In the genomic region with DNA sequence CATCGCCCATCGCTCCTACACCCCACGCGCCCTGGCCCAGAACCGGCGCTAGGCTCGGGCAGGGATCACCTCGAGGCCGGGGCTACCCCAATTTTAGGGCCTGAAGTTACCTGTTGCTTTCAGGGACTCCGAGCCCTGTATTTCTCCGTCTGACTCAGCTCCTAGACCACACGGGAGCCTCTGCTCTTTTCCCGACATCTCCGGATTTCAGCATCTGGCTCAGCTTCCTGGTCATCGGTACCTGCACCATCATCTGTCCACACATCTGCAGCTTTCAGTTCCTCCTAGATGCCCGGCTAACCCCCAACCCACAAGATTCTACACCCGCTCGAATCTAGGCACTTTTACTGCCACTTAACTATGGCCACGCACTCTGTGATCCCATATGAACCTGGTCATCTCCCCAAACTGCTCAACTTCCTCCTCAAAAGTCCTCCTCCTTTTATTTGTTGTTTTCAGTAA, we compare ENCODE assay signal across 11 cellular contexts. TPM values are rescaled to one million over a fixed set of nuclear protein-coding genes. Genes with fewer than 3 reads are reported as not detected.
DNase-seq lines count a peak whose midpoint lies in the region; ATAC-seq and TF ChIP-seq lines count a peak whose summit lies in the region.
"Had no signal": no experiment of that assay in that cellular context is flagged by ENCODE, and none has a peak within 500 bp of the region (broad histone marks: within the 10 kb centered on the region; RNA-seq: fewer than 3 reads in every experiment).

No MANE protein-coding gene starts in this region.

- H3K4me1 ChIP-seq in spleen = peaks cover 9 to 20% (median 14%) of the 10 kb centered on the region in 6 donors
- peaks cover 0 to 9% (median 0%) of the 10 kb centered on the region in 4 donors for H3K4me1 ChIP-seq in right lobe of liver

- H3K27me3 ChIP-seq in spleen (replicated peaks in 1 of 7) (peaks cover 0 to 30% (median 5%) of the 10 kb centered on the region in 7 donors), right lobe of liver (no peaks in the 10 kb centered on the region)

- no peaks in the 10 kb centered on the region for H3K9me3 ChIP-seq in spleen
- no peaks in the 10 kb centered on the region for H3K9me3 ChIP-seq in right lobe of liver

- H3K27ac ChIP-seq in spleen (peak overlapping the region in 3 of 8 donors; percentile 72 to 81 (median 81)), right lobe of liver (no peak overlapping the region)
- H3K27ac ChIP-seq: SK-N-MC had no signal

- H3K4me3 ChIP-seq in epithelial cell of esophagus (ENCODE audit: low read length) = peak overlapping the region; percentile 67
- peak overlapping the region; percentile 41 to 77 (median 52) for H3K4me3 ChIP-seq in spleen
- H3K4me3 ChIP-seq in right lobe of liver = peak overlapping the region in 1 of 3 donors; percentile 44

- intact Hi-C loops in spleen (cut with DNase I; ENCODE audit: low total_unique reads) = loop anchor here (5.0 kb wide), 1 partner anchor 415 kb away; no protein-coding TSS in a partner anchor
- intact Hi-C loops in right lobe of liver (cut with DNase I) = no loop called here

- WGBS in spleen, 5 donors = 28 to 43% (median 33%) methylated on average over 18 to 19 of the region's 19 CpGs
- WGBS in right lobe of liver (ENCODE audit: insufficient coverage, low coverage, low lambda C conversion rate, missing lambda C conversion rate) = 65% methylated on average over 6 of the region's 19 CpGs

- no peak for DNase-seq in epithelial cell of esophagus (ENCODE audit: low read depth)
- no peak for DNase-seq in spleen
- DNase-seq in NK-92 treated with Interleukin-12 subunit alpha and Interleukin-12 subunit beta, amount 100 ng/mL, for 24 hours (lab: John Stamatoyannopoulos, UW) = no peak
- no peak for DNase-seq in activated CD4-positive, alpha-beta T cell treated with anti-CD3 and anti-CD28 coated beads, Interleukin-2, amount 50 U/mL, for 48 hours
- no peak for DNase-seq in SW480 (ENCODE audit: low spot score)
- no peak for DNase-seq in right lobe of liver
- DNase-seq: HCEC 1CT had no signal

- no peak for TF ChIP-seq POLR2A in spleen (IDR thresholded peaks at IDR 0.05)
- no peak for TF ChIP-seq POLR2A in right lobe of liver (IDR thresholded peaks at IDR 0.05)

- no peaks in the 10 kb centered on the region for H3K36me3 ChIP-seq in spleen
- no peaks in the 10 kb centered on the region for H3K36me3 ChIP-seq in right lobe of liver

- peak; percentile 12 for ATAC-seq in GM19351 (IDR thresholded peaks at IDR 0.05; ENCODE audit: unreplicated experiment)
- ATAC-seq in HG03196 (IDR thresholded peaks at IDR 0.05; ENCODE audit: unreplicated experiment) = peak; percentile 18
- ATAC-seq in right lobe of liver = no peak

- TF ChIP-seq CTCF in epithelial cell of esophagus (IDR thresholded peaks at IDR 0.05; ENCODE audit: insufficient read depth, low read depth, low read length, missing control alignments) (no peak), spleen (IDR thresholded peaks at IDR 0.05 in 8 of 11, conservative IDR thresholded peaks at IDR 0.05 in 3 of 11) (no peak), right lobe of liver (IDR thresholded peaks at IDR 0.05) (no peak)

RNA-seq across cellular contexts. Expression of gene HMSD, which starts 12.1 kb away (rescaled TPM):
- total RNA-seq in spleen (1 to 10 TPM in 3 of 7 donors, under 1 TPM in 1, not detected in 3; 0.23 to 2.2 (median 1.4) TPM), right lobe of liver (under 1 TPM in 2 of 6 experiments, not detected in 4; 0.27 to 0.37 TPM)
- polyA plus RNA-seq in spleen = under 1 TPM; 0.48 to 0.62 (median 0.52) TPM
- total RNA-seq: dermis microvascular lymphatic vessel endothelial cell had no signal

RNA-seq across cellular contexts. Expression of gene SERPINB10, which starts 29.2 kb away (rescaled TPM):
- 1 to 10 TPM in 3 of 7 donors, under 1 TPM in 3, not detected in 1; 0.34 to 5.6 (median 1.2) TPM for total RNA-seq in spleen
- under 1 TPM; 0.07 to 0.51 (median 0.12) TPM for polyA plus RNA-seq in spleen
- under 1 TPM in 1 of 6 experiments, not detected in 5; 0.24 TPM for total RNA-seq in right lobe of liver
- total RNA-seq: dermis microvascular lymphatic vessel endothelial cell had no signal

RNA-seq across cellular contexts. Expression of gene SERPINB8, which starts 32.9 kb away (rescaled TPM):
- total RNA-seq in spleen (10 to 100 TPM; 14.0 to 23.4 (median 15.4) TPM), right lobe of liver (10 to 100 TPM in 4 of 6 experiments, 1 to 10 TPM in 2; 2.8 to 44.2 (median 16.8) TPM)
- polyA plus RNA-seq in spleen = 1 to 10 TPM; 4.6 to 5.9 (median 5.3) TPM

RNA-seq across cellular contexts. Expression of gene SERPINB2, which starts 49.5 kb away (rescaled TPM):
- total RNA-seq in spleen = 1 to 10 TPM in 2 of 7 donors, under 1 TPM in 2, not detected in 3; 0.38 to 2.3 (median 1.2) TPM
- under 1 TPM in 2 of 3 donors, not detected in 1; 0.10 to 0.13 TPM for polyA plus RNA-seq in spleen
- not detected for total RNA-seq in right lobe of liver
- total RNA-seq: dermis microvascular lymphatic vessel endothelial cell had no signal

Comparison
In these comparisons a context has a peak if more than half of its experiments do, and no peak if none do; other contexts are left out.
1. ATAC-seq: peak in GM19351 (single experiment) and HG03196 (single experiment); none in right lobe of liver (0 of 4).